10 cellular contexts compared by ENCODE assay signal in genomic region chr7:5822422-5822741, GRCh38. TPM values are rescaled to one million over a fixed set of nuclear protein-coding genes. Genes with fewer than 3 reads are reported as not detected.
DNase-seq lines count a peak whose midpoint lies in the region; FAIRE-seq and TF ChIP-seq lines count a peak whose summit lies in the region.
"Not testable (repeated sequence)": the region's sequence is repeated elsewhere in the genome, so short reads cannot be mapped to it uniquely, and the experiment has no call there.
"Had no signal": no experiment of that assay in that cellular context is flagged by ENCODE, and none has a peak within 500 bp of the region (broad histone marks: within the 10 kb centered on the region; RNA-seq: fewer than 3 reads in every experiment).

No MANE protein-coding gene starts in this region.

- not testable (repeated sequence) for H3K14ac ChIP-seq in neuronal stem cell (ENCODE audit: low read length)

- dilution Hi-C loops in endothelial cell of umbilical vein (cut with MboI; ENCODE audit: extremely low pct_ligation_motif_present, low sequenced_read_pairs) = not testable (repeated sequence)

- H3K79me1 ChIP-seq in neuronal stem cell (ENCODE audit: low read depth, low read length) = not testable (repeated sequence)

- H3K79me2 ChIP-seq in endothelial cell of umbilical vein (ENCODE audit: control insufficient read depth, insufficient read depth, low read length) = not testable (repeated sequence)

- H2AFZ ChIP-seq in endothelial cell of umbilical vein (ENCODE audit: low read depth, low read length) (peak overlapping the region; percentile 67), neuronal stem cell (ENCODE audit: low read length) (peak overlapping the region; percentile 98)

- BruUV-seq in endothelial cell of umbilical vein (replicated peaks; lab: Mats Ljungman, UMichigan) = not testable (repeated sequence)

- intact Hi-C loops in adrenal gland (cut with DNase I); endothelial cell of umbilical vein (cut with micrococcal nuclease); kidney (cut with DNase I): not testable (repeated sequence)

- H2BK120ac ChIP-seq in neuronal stem cell (ENCODE audit: low read depth, low read length) = not testable (repeated sequence)

- not testable (repeated sequence) for TF ChIP-seq CTCF in C4-2B (conservative IDR thresholded peaks at IDR 0.05); adrenal gland (IDR thresholded peaks at IDR 0.05); endothelial cell of umbilical vein (IDR thresholded peaks at IDR 0.05; ENCODE audit: extremely low read depth in 1 of 2, insufficient read depth in 1 of 2, low read depth in 1 of 2, low read length in 2 of 2); kidney (IDR thresholded peaks at IDR 0.05; ENCODE audit: borderline replicate concordance, extremely low read depth, insufficient read depth)

- POLR2A ChIA-PET in endothelial cell of umbilical vein (lab: Charles Lee) = interaction anchor here (0.6 to 1.0 kb wide), 3 partner anchors 39 to 48 kb away, joined by 3 read pairs; no protein-coding TSS in a partner anchor

- 79% methylated on average over 10 of the region's 10 CpGs for WGBS in HUES64
- 64 to 70% (median 64%) methylated on average over 10 of the region's 10 CpGs for WGBS in adrenal gland, 4 donors
- no CpG with 5 or more reads among the region's 10 CpGs for WGBS in neuronal stem cell (ENCODE audit: extremely low coverage in 2 of 2, insufficient read length in 2 of 2, insufficient replicate concordance in 1 of 2), 2 donors

- not testable (repeated sequence) for H2BK15ac ChIP-seq in neuronal stem cell (ENCODE audit: low read length)

- peak; percentile 54 for FAIRE-seq in endothelial cell of umbilical vein (lab: Jason Lieb, UNC)
- not testable (repeated sequence) for FAIRE-seq in kidney (lab: Jason Lieb, UNC)

- H3K9me1 ChIP-seq in endothelial cell of umbilical vein (replicated peaks; ENCODE audit: control insufficient read depth, extremely low read depth, insufficient read depth, low read length) = not testable (repeated sequence)

- peak overlapping the region; percentile 62 for H3K4me2 ChIP-seq in endothelial cell of umbilical vein (ENCODE audit: insufficient read depth, low read length)
- not testable (repeated sequence) for H3K4me2 ChIP-seq in neuronal stem cell (ENCODE audit: insufficient read depth, low read length, poor library complexity, severe bottlenecking)

- CTCF ChIA-PET in endothelial cell of umbilical vein (lab: Charles Lee) = interaction anchor here (1.2 to 1.5 kb wide), 2 partner anchors 38 to 41 kb away, joined by 3 to 8 read pairs; partner anchors contain the start of gene RNF216

- H4K8ac ChIP-seq in neuronal stem cell (ENCODE audit: low read depth, low read length) = not testable (repeated sequence)

- H4K20me1 ChIP-seq in endothelial cell of umbilical vein (replicated peaks; ENCODE audit: control insufficient read depth, extremely low read depth, insufficient read depth, low read length) = not testable (repeated sequence)

- H3K36me3 ChIP-seq in HUES64 (ENCODE audit: insufficient read depth, low read length); adrenal gland (replicated peaks in 1 of 2); endothelial cell of umbilical vein (ENCODE audit: control insufficient read depth in 2 of 2, extremely low read depth in 1 of 2, insufficient read depth in 2 of 2, low read length in 2 of 2); kidney (ENCODE audit: control insufficient read depth in 1 of 2, insufficient read depth in 2 of 2, low read length in 2 of 2); neuronal stem cell (replicated peaks in 1 of 2; ENCODE audit: control insufficient read depth in 2 of 2, insufficient read depth in 2 of 2, low read length in 2 of 2); subcutaneous abdominal adipose tissue (ENCODE audit: control insufficient read depth in 5 of 5, insufficient read depth in 5 of 5, low read length in 5 of 5): not testable (repeated sequence)

- H3K27ac ChIP-seq in C4-2B (peak overlapping the region; percentile 61), HUES64 (ENCODE audit: low read depth, low read length) (peak overlapping the region; percentile 49; the same call in 1 of the 2 replicates), adrenal gland (peak overlapping the region in 4 of 5 donors; percentile 76 to 90 (median 82)), endothelial cell of umbilical vein (ENCODE audit: insufficient read depth, low read depth, low read length) (peak overlapping the region; percentile 71), kidney (ENCODE audit: low read depth in 2 of 2, low read length in 2 of 2) (peak overlapping the region in 1 of 2 donors; percentile 19), subcutaneous abdominal adipose tissue (ENCODE audit: low read depth, low read length) (peak overlapping the region; percentile 80)
- not testable (repeated sequence) for H3K27ac ChIP-seq in neuronal stem cell (replicated peaks; ENCODE audit: low read length)

- peak overlapping the region; percentile 78 for H3K4me3 Mint-ChIP-seq in T-helper 1 cell treated with Interleukin-12 subunit alpha and Interleukin-12 subunit beta and Interleukin-4 antibody, amounts not matched to agents 30 μg/mL and 1 μg/mL, for 36 hours

- H3K27me3 Mint-ChIP-seq in T-helper 1 cell treated with Interleukin-12 subunit alpha and Interleukin-12 subunit beta and Interleukin-4 antibody, amounts not matched to agents 30 μg/mL and 1 μg/mL, for 36 hours (ENCODE audit: low read depth) = not testable (repeated sequence)

- not testable (repeated sequence) for H3K9me3 Mint-ChIP-seq in T-helper 1 cell treated with Interleukin-12 subunit alpha and Interleukin-12 subunit beta and Interleukin-4 antibody, amounts not matched to agents 30 μg/mL and 1 μg/mL, for 36 hours

- peaks cover 19% of the 10 kb centered on the region for H3K4me1 Mint-ChIP-seq in T-helper 1 cell treated with Interleukin-12 subunit alpha and Interleukin-12 subunit beta and Interleukin-4 antibody, amounts not matched to agents 30 μg/mL and 1 μg/mL, for 36 hours (ENCODE audit: low read depth)

- not testable (repeated sequence) for H2AK5ac ChIP-seq in neuronal stem cell (ENCODE audit: low read depth, low read length)

- H2BK5ac ChIP-seq in neuronal stem cell (ENCODE audit: low read length) = not testable (repeated sequence)

- H2BK12ac ChIP-seq in neuronal stem cell (ENCODE audit: low read length) = not testable (repeated sequence)

- not testable (repeated sequence) for H4K91ac ChIP-seq in neuronal stem cell (ENCODE audit: low read depth, low read length, poor library complexity)

- H3K36me3 Mint-ChIP-seq in T-helper 1 cell treated with Interleukin-12 subunit alpha and Interleukin-12 subunit beta and Interleukin-4 antibody, amounts not matched to agents 30 μg/mL and 1 μg/mL, for 36 hours (ENCODE audit: low read depth) = not testable (repeated sequence)

- H3K23ac ChIP-seq in neuronal stem cell (ENCODE audit: low read depth, low read length, poor library complexity) = not testable (repeated sequence)

- H3K9ac ChIP-seq in HUES64 (ENCODE audit: low read depth, low read length) (peak overlapping the region; percentile 48; the same call in 1 of the 2 replicates), endothelial cell of umbilical vein (replicated peaks; ENCODE audit: extremely low read depth, insufficient read depth, low read length) (peak overlapping the region; percentile 57), kidney (ENCODE audit: low read length in 2 of 2) (peak overlapping the region in 1 of 2 donors; percentile 13), subcutaneous abdominal adipose tissue (ENCODE audit: low read length in 5 of 5) (peak overlapping the region; percentile 56 to 86 (median 77))
- not testable (repeated sequence) for H3K9ac ChIP-seq in neuronal stem cell (ENCODE audit: low read depth, low read length, poor library complexity)

- peak overlapping the region; percentile 93 for H3K27ac Mint-ChIP-seq in T-helper 1 cell treated with Interleukin-12 subunit alpha and Interleukin-12 subunit beta and Interleukin-4 antibody, amounts not matched to agents 30 μg/mL and 1 μg/mL, for 36 hours

- not testable (repeated sequence) for TF ChIP-seq POLR2A in adrenal gland (IDR thresholded peaks at IDR 0.05); endothelial cell of umbilical vein (IDR thresholded peaks at IDR 0.05; ENCODE audit: low read depth, low read length)

- H3K18ac ChIP-seq in neuronal stem cell (ENCODE audit: low read length) = not testable (repeated sequence)

- H3K4ac ChIP-seq in neuronal stem cell (ENCODE audit: low read length) = not testable (repeated sequence)

- DNase-seq in adrenal gland; endothelial cell of umbilical vein (ENCODE audit: low read depth, low spot score); neuronal stem cell (ENCODE audit: low spot score): not testable (repeated sequence)
- DNase-seq in kidney = peak; percentile 60

- not testable (repeated sequence) for H3K4me1 ChIP-seq in HUES64 (ENCODE audit: insufficient read depth, low read length); kidney (ENCODE audit: control insufficient read depth in 1 of 2, insufficient read depth in 1 of 2, low read depth in 1 of 2, low read length in 2 of 2); neuronal stem cell (ENCODE audit: control insufficient read depth in 2 of 2, insufficient read depth in 1 of 2, low read depth in 1 of 2, low read length in 2 of 2)
- peaks cover 7 to 10% of the 10 kb centered on the region in 2 donors for H3K4me1 ChIP-seq in adrenal gland (replicated peaks in 1 of 2)
- peaks cover 17% of the 10 kb centered on the region for H3K4me1 ChIP-seq in endothelial cell of umbilical vein (ENCODE audit: control insufficient read depth, extremely low read depth, insufficient read depth, low read length)
- H3K4me1 ChIP-seq in subcutaneous abdominal adipose tissue (ENCODE audit: control insufficient read depth in 5 of 5, insufficient read depth in 5 of 5, low read length in 5 of 5) = peaks cover 0 to 19% (median 12%) of the 10 kb centered on the region in 5 donors

- H3K4me3 ChIP-seq in HUES64 (ENCODE audit: low read length) (peak overlapping the region; percentile 81), adrenal gland (peak overlapping the region in 2 of 4 donors; percentile 18 to 73), endothelial cell of umbilical vein (replicated peaks in 1 of 3; ENCODE audit: insufficient read depth in 1 of 3, low read depth in 1 of 3, low read length in 3 of 3) (peak overlapping the region in 1 of 3 experiments; percentile 30), kidney (ENCODE audit: low read length in 2 of 2) (peak overlapping the region; percentile 65 to 71), neuronal stem cell (ENCODE audit: low read length in 2 of 2) (peak overlapping the region in 1 of 2 donors; percentile 62), subcutaneous abdominal adipose tissue (ENCODE audit: low read depth in 1 of 5, low read length in 5 of 5) (peak overlapping the region; percentile 77 to 92 (median 83))

- H3K27me3 ChIP-seq in HUES64 (ENCODE audit: insufficient read depth, low read length); adrenal gland; endothelial cell of umbilical vein (ENCODE audit: control insufficient read depth in 2 of 2, insufficient read depth in 2 of 2, low read length in 2 of 2); neuronal stem cell (ENCODE audit: control insufficient read depth in 3 of 3, insufficient read depth in 3 of 3, low read depth in 1 of 3, low read length in 3 of 3); subcutaneous abdominal adipose tissue (ENCODE audit: control insufficient read depth in 5 of 5, insufficient read depth in 4 of 5, low read length in 5 of 5): not testable (repeated sequence)

- H3K9me3 ChIP-seq in HUES64 (ENCODE audit: insufficient read depth, low read depth, low read length); adrenal gland (replicated peaks in 1 of 3); endothelial cell of umbilical vein (replicated peaks; ENCODE audit: control insufficient read depth, insufficient read depth, low read length); kidney (ENCODE audit: control insufficient read depth in 1 of 2, low read length in 2 of 2); neuronal stem cell (replicated peaks in 1 of 2; ENCODE audit: control insufficient read depth in 2 of 2, insufficient read depth in 1 of 2, low read depth in 1 of 2, low read length in 2 of 2); subcutaneous abdominal adipose tissue (ENCODE audit: control insufficient read depth in 5 of 5, low read length in 5 of 5): not testable (repeated sequence)

RNA-seq across cellular contexts. Expression of gene RNF216, which starts 40.9 kb away (rescaled TPM):
- polyA plus RNA-seq in HUES64 (2013, experiment 1 of 2) = 17.6 TPM
- 20.3 TPM for polyA plus RNA-seq in HUES64 (2013, experiment 2 of 2)
- total RNA-seq in adrenal gland (10 to 100 TPM; 13.7 to 35.7 (median 28.0) TPM), endothelial cell of umbilical vein (33.2 and 37.1 TPM in 2 replicates), kidney (32.1 TPM)
- polyA plus RNA-seq in adrenal gland (10 to 100 TPM; 13.6 to 19.6 (median 14.6) TPM), endothelial cell of umbilical vein (16.4 TPM in 2 replicates), kidney (ENCODE audit: insufficient read depth, low read depth, low replicate concordance) (9.4 TPM)
- polyA plus RNA-seq in endothelial cell of umbilical vein (2011; cell fraction: cytosol; rRNA removed) = 17.3 and 20.8 TPM in 2 replicates
- 46.5 and 50.9 TPM in 2 replicates for polyA plus RNA-seq in endothelial cell of umbilical vein (2011; cell fraction: nucleus; rRNA removed)
- polyA plus RNA-seq in endothelial cell of umbilical vein (2012) = 21.5 and 22.2 TPM in 2 replicates
- polyA minus RNA-seq in endothelial cell of umbilical vein = 36.3 and 38.8 TPM in 2 replicates
- polyA minus RNA-seq in endothelial cell of umbilical vein (2011; cell fraction: cytosol; rRNA and poly(A)+ RNA removed) = 19.4 TPM
- polyA minus RNA-seq in endothelial cell of umbilical vein (2011; cell fraction: nucleus; rRNA and poly(A)+ RNA removed) = 55.5 and 68.0 TPM in 2 replicates
- polyA plus RNA-seq in neuronal stem cell (2013, experiment 1 of 2) = 22.3 TPM
- 22.5 TPM for polyA plus RNA-seq in neuronal stem cell (2013, experiment 2 of 2)

RNA-seq across cellular contexts. Expression of gene OCM, which starts 58.2 kb away (rescaled TPM):
- polyA plus RNA-seq in HUES64 (2013, experiment 1 of 2) = not detected
- polyA plus RNA-seq in HUES64 (2013, experiment 2 of 2) = not detected
- not detected for total RNA-seq in adrenal gland
- under 1 TPM; 0.26 to 0.80 (median 0.64) TPM for polyA plus RNA-seq in adrenal gland
- not detected in 2 replicates for total RNA-seq in endothelial cell of umbilical vein
- polyA plus RNA-seq in endothelial cell of umbilical vein = not detected in 2 replicates
- polyA plus RNA-seq in endothelial cell of umbilical vein (2011; cell fraction: cytosol; rRNA removed) = not detected in 2 replicates
- not detected in 2 replicates for polyA plus RNA-seq in endothelial cell of umbilical vein (2011; cell fraction: nucleus; rRNA removed)
- not detected in 2 replicates for polyA plus RNA-seq in endothelial cell of umbilical vein (2012)
- polyA minus RNA-seq in endothelial cell of umbilical vein = not detected in 2 replicates
- not detected for polyA minus RNA-seq in endothelial cell of umbilical vein (2011; cell fraction: cytosol; rRNA and poly(A)+ RNA removed)
- polyA minus RNA-seq in endothelial cell of umbilical vein (2011; cell fraction: nucleus; rRNA and poly(A)+ RNA removed) = not detected in 2 replicates
- total RNA-seq in kidney = not detected
- polyA plus RNA-seq in kidney (ENCODE audit: insufficient read depth, low read depth, low replicate concordance) = not detected
- 0.22 TPM for polyA plus RNA-seq in neuronal stem cell (2013, experiment 1 of 2)
- polyA plus RNA-seq in neuronal stem cell (2013, experiment 2 of 2) = 0.08 TPM
- total RNA-seq: NCI-H460, Right ventricle myocardium inferior had no signal
